ENCODE assay signal across 8 cellular contexts in the genomic region with DNA sequence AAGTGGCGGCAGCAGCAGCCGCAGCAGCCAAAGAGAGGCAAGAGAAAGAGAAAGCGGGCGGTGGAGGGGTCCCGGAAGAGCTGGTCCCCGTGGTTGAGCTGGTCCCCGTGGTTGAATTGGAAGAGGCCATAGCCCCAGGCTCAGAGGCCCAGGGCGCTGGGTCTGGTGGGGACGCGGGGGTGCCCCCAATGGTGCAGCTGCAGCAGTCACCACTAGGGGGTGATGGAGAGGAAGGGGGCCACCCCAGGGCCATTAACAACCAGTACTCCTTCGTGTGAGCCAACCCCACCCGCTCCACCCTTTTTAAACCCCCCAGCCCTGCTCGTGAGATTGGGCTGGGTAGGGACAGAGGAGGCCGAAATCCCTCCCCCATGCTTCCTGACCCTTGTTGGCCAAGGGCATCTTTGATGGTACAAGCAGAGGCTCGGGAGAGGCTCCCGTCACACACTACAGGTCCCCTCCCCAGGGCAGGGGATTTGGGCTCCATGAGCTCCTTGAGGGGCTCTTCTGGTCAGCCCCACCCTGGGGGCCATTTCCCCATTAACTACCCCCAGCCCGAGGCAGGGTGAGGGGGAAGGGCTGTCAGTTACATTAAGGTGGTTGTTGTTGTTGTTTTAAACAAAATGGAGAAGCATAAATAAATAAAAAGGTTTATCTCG. TPM values are rescaled to one million over a fixed set of nuclear protein-coding genes. Genes with fewer than 3 reads are reported as not detected.
A peak's percentile ranks its signal among the peaks of the same experiment; 100 is the strongest.
DNase-seq lines count a peak whose midpoint lies in the region; ATAC-seq and TF ChIP-seq lines count a peak whose summit lies in the region.

No MANE protein-coding gene starts in this region.

- POLR2A ChIA-PET in IMR-90 (lab: Charles Lee; ENCODE audit: unreplicated experiment): no interaction called here
- POLR2A ChIA-PET in activated CD8-positive, alpha-beta T cell treated with anti-CD3 and anti-CD28 coated beads for 36 hours (lab: Charles Lee): interaction anchor here (0.6 to 1.6 kb wide), 6 partner anchors 10 to 72 kb away, joined by 3 to 11 read pairs (median 3); a partner anchor contains a TSS

- peak; percentile 64 for ATAC-seq in IMR-90 (ENCODE audit: low read depth)
- peak; percentile 94 for ATAC-seq in activated CD8-positive, alpha-beta T cell treated with anti-CD3 and anti-CD28 coated beads for 36 hours

- H2BK5ac ChIP-seq in IMR-90 (ENCODE audit: low read depth, low read length, poor library complexity, severe bottlenecking): no peak overlapping the region

- DNase-seq in AML-193 (lab: John Stamatoyannopoulos, UW) (peak; percentile 1 to 8), IMR-90 (no peak), erythroblast (lab: John Stamatoyannopoulos, UW) (peak; percentile 57 to 70), spleen (peak; percentile 85), NCI-H526 treated with DMSO at 0.1 percent for 48 hours (lab: John Stamatoyannopoulos, UW) (no peak), NCI-H526 (lab: John Stamatoyannopoulos, UW) (no peak), uterus (no peak)
- peak; percentile 66 for DNase-seq in activated CD8-positive, alpha-beta T cell treated with anti-CD3 and anti-CD28 coated beads for 36 hours

- no peaks in the 10 kb centered on the region for H4K20me1 ChIP-seq in IMR-90 (ENCODE audit: insufficient read depth, low read length)

- H3K27me3 ChIP-seq in IMR-90 (ENCODE audit: control insufficient read depth, insufficient read depth, low read length): no peaks in the 10 kb centered on the region
- no peaks in the 10 kb centered on the region for H3K27me3 ChIP-seq in spleen (replicated peaks in 1 of 7)
- no peaks in the 10 kb centered on the region for H3K27me3 ChIP-seq in uterus

- intact Hi-C loops in IMR-90 (cut with micrococcal nuclease) (loop anchor here (1.0 kb wide), 1 partner anchor 72 kb away; no protein-coding TSS in a partner anchor), spleen (cut with DNase I; ENCODE audit: low total_unique reads) (no loop called here), uterus (cut with DNase I; ENCODE audit: low total_unique reads) (loop anchor here (10.0 kb wide), 1 partner anchor 51 kb away; a partner anchor contains a TSS)
- intact Hi-C loops in activated CD8-positive, alpha-beta T cell treated with anti-CD3 and anti-CD28 coated beads for 36 hours (cut with micrococcal nuclease): loop anchor here (5.0 kb wide), 1 partner anchor 64 kb away; no protein-coding TSS in a partner anchor

- H2BK20ac ChIP-seq in IMR-90 (ENCODE audit: low read depth, low read length): no peak overlapping the region

- 92% methylated on average over 5 of the region's 18 CpGs; no CpG with 5 or more reads in 1 of the 2 experiments for WGBS in IMR-90 (ENCODE audit: extremely low coverage in 2 of 2, insufficient read length in 1 of 2), 2 experiments
- WGBS in spleen, 5 donors: 71 to 90% (median 84%) methylated on average over 17 to 18 of the region's 18 CpGs

- in situ Hi-C loops in IMR-90 (cut with MboI; ENCODE audit: low sequenced_read_pairs): no loop called here

- peaks cover 13% of the 10 kb centered on the region for H3K36me3 Mint-ChIP-seq in activated CD8-positive, alpha-beta T cell treated with anti-CD3 and anti-CD28 coated beads for 36 hours (ENCODE audit: low read depth)

- no peak overlapping the region for H3K14ac ChIP-seq in IMR-90 (replicated peaks; ENCODE audit: low read depth, low read length)

- H3K23ac ChIP-seq in IMR-90 (ENCODE audit: low read depth, low read length): no peak overlapping the region

- CTCF ChIA-PET in IMR-90 (lab: Yijun Ruan, JAX): interaction anchor here (0.9 to 1.1 kb wide), 2 partner anchors 9 to 27 kb away, joined by 4 read pairs; a partner anchor contains a TSS
- CTCF ChIA-PET in activated CD8-positive, alpha-beta T cell treated with anti-CD3 and anti-CD28 coated beads for 36 hours (lab: Charles Lee): interaction anchor here (0.9 to 8.8 kb wide), 11 partner anchors 10 to 147 kb away, joined by 3 to 49 read pairs (median 4); a partner anchor contains a TSS

- no peaks in the 10 kb centered on the region for H3K9me3 Mint-ChIP-seq in activated CD8-positive, alpha-beta T cell treated with anti-CD3 and anti-CD28 coated beads for 36 hours

- no peaks in the 10 kb centered on the region for H3K27me3 Mint-ChIP-seq in activated CD8-positive, alpha-beta T cell treated with anti-CD3 and anti-CD28 coated beads for 36 hours

- H3K4me1 ChIP-seq in IMR-90 (ENCODE audit: control insufficient read depth, insufficient read depth, low read length) (no peaks in the 10 kb centered on the region), spleen (peaks cover 0 to 7% (median 1%) of the 10 kb centered on the region in 6 donors), uterus (no peaks in the 10 kb centered on the region)

- peak; percentile 52 for TF ChIP-seq CTCF in IMR-90 (conservative IDR thresholded peaks at IDR 0.05; ENCODE audit: low read depth, low read length)
- peak; percentile 85 for TF ChIP-seq CTCF in activated CD8-positive, alpha-beta T cell treated with anti-CD3 and anti-CD28 coated beads for 36 hours (IDR thresholded peaks at IDR 0.05)
- peak; percentile 55 to 89 (median 71) for TF ChIP-seq CTCF in spleen (IDR thresholded peaks at IDR 0.05 in 8 of 11, conservative IDR thresholded peaks at IDR 0.05 in 3 of 11)
- TF ChIP-seq CTCF in uterus (IDR thresholded peaks at IDR 0.05): peak in 1 of 4 experiments; percentile 21

- no peak overlapping the region for H3K56ac ChIP-seq in IMR-90 (ENCODE audit: extremely low read depth, insufficient read depth, low read length)

- H3K4me3 ChIP-seq in IMR-90 (ENCODE audit: insufficient read depth, low read depth, low read length) (no peak overlapping the region), spleen (no peak overlapping the region), uterus (no peak overlapping the region)

- H3K9ac ChIP-seq in IMR-90 (ENCODE audit: low read depth, low read length): no peak overlapping the region

- H3K4me1 Mint-ChIP-seq in activated CD8-positive, alpha-beta T cell treated with anti-CD3 and anti-CD28 coated beads for 36 hours (ENCODE audit: low read depth): peaks cover 6% of the 10 kb centered on the region

- no peak overlapping the region for H3K4me2 ChIP-seq in IMR-90 (ENCODE audit: low read depth, low read length)

- H3K27ac Mint-ChIP-seq in activated CD8-positive, alpha-beta T cell treated with anti-CD3 and anti-CD28 coated beads for 36 hours: no peak overlapping the region

- no peak overlapping the region for H2BK120ac ChIP-seq in IMR-90 (ENCODE audit: low read depth, low read length)

- TF ChIP-seq RAD21 in IMR-90 (IDR thresholded peaks at IDR 0.05; ENCODE audit: low read length): peak; percentile 28

- H3K9me3 ChIP-seq in IMR-90 (ENCODE audit: control insufficient read depth, insufficient read depth, low read length) (no peaks in the 10 kb centered on the region), spleen (no peaks in the 10 kb centered on the region), uterus (no peaks in the 10 kb centered on the region)

- no peaks in the 10 kb centered on the region for H3K9me1 ChIP-seq in IMR-90 (ENCODE audit: insufficient read depth, low read length)

- H4K91ac ChIP-seq in IMR-90 (ENCODE audit: insufficient read depth, low read depth, low read length): no peak overlapping the region

- no peak overlapping the region for H2BK15ac ChIP-seq in IMR-90 (ENCODE audit: low read depth, low read length)

- H3K27ac ChIP-seq in IMR-90 (ENCODE audit: insufficient read depth, low read length) (no peak overlapping the region), spleen (no peak overlapping the region), uterus (no peak overlapping the region)

- no peak overlapping the region for H4K8ac ChIP-seq in IMR-90 (ENCODE audit: low read depth in 2 of 2, low read length in 2 of 2)

- H3K4ac ChIP-seq in IMR-90 (ENCODE audit: low read depth, low read length): no peak overlapping the region

- no peak overlapping the region for H4K5ac ChIP-seq in IMR-90 (ENCODE audit: low read depth, low read length)

- peak overlapping the region; percentile 37 for H2AK9ac ChIP-seq in IMR-90 (replicated peaks; ENCODE audit: low read depth, low read length, poor library complexity)

- H2AK5ac ChIP-seq in IMR-90 (ENCODE audit: low read depth, low read length): no peak overlapping the region

- no peak for TF ChIP-seq POLR2A in IMR-90 (IDR thresholded peaks at IDR 0.05; ENCODE audit: low read depth, low read length)
- no peak for TF ChIP-seq POLR2A in erythroblast (IDR thresholded peaks at IDR 0.05; ENCODE audit: low read length)
- no peak for TF ChIP-seq POLR2A in spleen (IDR thresholded peaks at IDR 0.05)
- no peak for TF ChIP-seq POLR2A in uterus (IDR thresholded peaks at IDR 0.05)

- H3K36me3 ChIP-seq in IMR-90 (ENCODE audit: control insufficient read depth, insufficient read depth, low read length) (peaks cover 49% of the 10 kb centered on the region), spleen (peaks cover 5 to 73% (median 48%) of the 10 kb centered on the region in 6 donors), uterus (no peaks in the 10 kb centered on the region)

- H2AFZ ChIP-seq in IMR-90 (replicated peaks; ENCODE audit: low read length, poor library complexity): no peak overlapping the region

- dilution Hi-C loops in IMR-90 (cut with HindIII; ENCODE audit: low sequenced_read_pairs, unreplicated experiment): no loop called here

- BruUV-seq in IMR-90 (replicated peaks; lab: Mats Ljungman, UMichigan): no TSS peak

- no peak overlapping the region for H3K4me3 Mint-ChIP-seq in activated CD8-positive, alpha-beta T cell treated with anti-CD3 and anti-CD28 coated beads for 36 hours

- H3K79me1 ChIP-seq in IMR-90 (ENCODE audit: low read depth in 1 of 2, low read length in 2 of 2): peaks cover 9 to 21% of the 10 kb centered on the region in 2 experiments; a peak in 3 of 4 replicates

- H3K18ac ChIP-seq in IMR-90 (ENCODE audit: low read depth, low read length): no peak overlapping the region

RNA-seq across cellular contexts. Expression of a gene that starts 4.6 kb away (rescaled TPM):
- under 0.01 TPM in 1 of 2 replicates, not detected in the other for total RNA-seq in IMR-90 (2012; rRNA removed)
- polyA plus RNA-seq in IMR-90 (2012; rRNA removed): 0.56 and 0.63 TPM in 2 replicates
- 0.35 and 0.36 TPM in 2 replicates for polyA plus RNA-seq in IMR-90 (2012; cell fraction: cytosol; rRNA removed)
- polyA plus RNA-seq in IMR-90 (2012; cell fraction: nucleus; rRNA removed; ENCODE audit: low replicate concordance): 6.0 and 9.8 TPM in 2 replicates
- 1 to 10 TPM; 2.1 to 2.5 TPM for total RNA-seq in activated CD8-positive, alpha-beta T cell treated with anti-CD3 and anti-CD28 coated beads for 36 hours
- 1 to 10 TPM in 2 of 7 donors, under 1 TPM in 3, not detected in 2; 0.26 to 1.5 (median 0.82) TPM for total RNA-seq in spleen
- under 1 TPM; 0.33 to 0.46 (median 0.42) TPM for polyA plus RNA-seq in spleen
- total RNA-seq in uterus: 1 to 10 TPM in 1 of 4 donors, not detected in 3; 1.6 TPM

RNA-seq across cellular contexts. Expression of a gene that starts 10.0 kb away (rescaled TPM):
- 3.9 and 4.7 TPM in 2 replicates for total RNA-seq in IMR-90 (2012; rRNA removed)
- 38.6 and 39.9 TPM in 2 replicates for polyA plus RNA-seq in IMR-90 (2012; rRNA removed)
- polyA plus RNA-seq in IMR-90 (2012; cell fraction: cytosol; rRNA removed): 21.8 and 35.0 TPM in 2 replicates
- polyA plus RNA-seq in IMR-90 (2012; cell fraction: nucleus; rRNA removed; ENCODE audit: low replicate concordance): 206 and 313 TPM in 2 replicates
- 10 to 100 TPM; 31.2 to 31.5 TPM for total RNA-seq in activated CD8-positive, alpha-beta T cell treated with anti-CD3 and anti-CD28 coated beads for 36 hours
- 10 to 100 TPM; 25.9 to 70.7 (median 60.7) TPM for total RNA-seq in spleen
- 10 to 100 TPM; 28.1 to 60.8 (median 42.7) TPM for polyA plus RNA-seq in spleen
- total RNA-seq in uterus: 10 to 100 TPM in 3 of 4 donors, 1 to 10 TPM in 1; 9.1 to 63.3 (median 21.4) TPM

RNA-seq across cellular contexts. Expression of a gene that starts 27.5 kb away (rescaled TPM):
- total RNA-seq in IMR-90 (2012; rRNA removed) (80.3 and 88.0 TPM in 2 replicates), spleen (100 to 1,000 TPM in 5 of 7 donors, 10 to 100 TPM in 2; 76.3 to 136 (median 103) TPM), uterus (10 to 100 TPM; 48.3 to 92.9 (median 61.6) TPM)
- polyA plus RNA-seq in IMR-90 (2012; rRNA removed) (126 and 131 TPM in 2 replicates), spleen (100 to 1,000 TPM; 182 to 194 (median 190) TPM)
- polyA plus RNA-seq in IMR-90 (2012; cell fraction: cytosol; rRNA removed): 136 and 158 TPM in 2 replicates
- 224 and 380 TPM in 2 replicates for polyA plus RNA-seq in IMR-90 (2012; cell fraction: nucleus; rRNA removed; ENCODE audit: low replicate concordance)
- 100 to 1,000 TPM; 309 to 323 TPM for total RNA-seq in activated CD8-positive, alpha-beta T cell treated with anti-CD3 and anti-CD28 coated beads for 36 hours

RNA-seq across cellular contexts. Expression of a gene that starts 50.9 kb away (rescaled TPM):
- total RNA-seq in IMR-90 (2012; rRNA removed): 10.3 and 12.9 TPM in 2 replicates
- polyA plus RNA-seq in IMR-90 (2012; rRNA removed): 50.2 and 58.8 TPM in 2 replicates
- 38.2 and 65.5 TPM in 2 replicates for polyA plus RNA-seq in IMR-90 (2012; cell fraction: cytosol; rRNA removed)
- 162 and 355 TPM in 2 replicates for polyA plus RNA-seq in IMR-90 (2012; cell fraction: nucleus; rRNA removed; ENCODE audit: low replicate concordance)
- 100 to 1,000 TPM; 322 to 333 TPM for total RNA-seq in activated CD8-positive, alpha-beta T cell treated with anti-CD3 and anti-CD28 coated beads for 36 hours
- 100 to 1,000 TPM; 113 to 179 (median 161) TPM for total RNA-seq in spleen
- polyA plus RNA-seq in spleen: 10 to 100 TPM; 43.8 to 85.8 (median 61.9) TPM
- total RNA-seq in uterus: 100 to 1,000 TPM in 1 of 4 donors, 10 to 100 TPM in 2, 1 to 10 TPM in 1; 7.2 to 130 (median 35.0) TPM

RNA-seq across cellular contexts. Expression of a gene that starts 51.4 kb away (rescaled TPM):
- total RNA-seq in IMR-90 (2012; rRNA removed) (12.2 and 14.4 TPM in 2 replicates), spleen (10 to 100 TPM; 43.1 to 82.5 (median 51.0) TPM), uterus (10 to 100 TPM in 2 of 4 donors, 1 to 10 TPM in 2; 4.9 to 41.1 (median 9.3) TPM)
- polyA plus RNA-seq in IMR-90 (2012; rRNA removed) (20.0 and 21.9 TPM in 2 replicates), spleen (10 to 100 TPM; 40.8 to 90.0 (median 64.5) TPM)
- 30.5 and 31.9 TPM in 2 replicates for polyA plus RNA-seq in IMR-90 (2012; cell fraction: cytosol; rRNA removed)
- polyA plus RNA-seq in IMR-90 (2012; cell fraction: nucleus; rRNA removed; ENCODE audit: low replicate concordance): 31.9 and 59.2 TPM in 2 replicates
- 10 to 100 TPM; 13.1 to 14.0 TPM for total RNA-seq in activated CD8-positive, alpha-beta T cell treated with anti-CD3 and anti-CD28 coated beads for 36 hours

Comparison
In these comparisons a context has a peak if more than half of its experiments do, and no peak if none do; other contexts are left out.
1. DNase-seq: peak in AML-193 (2 of 2), activated CD8-positive, alpha-beta T cell treated with anti-CD3 and anti-CD28 coated beads for 36 hours (single experiment), erythroblast (2 of 2) and spleen (single experiment); none in IMR-90 (single experiment), NCI-H526 treated with DMSO at 0.1 percent for 48 hours (single experiment), NCI-H526 (0 of 2) and uterus (0 of 2).